ENCODE assay signal across 15 cellular contexts in genomic region chr12:1777798-1778197, GRCh38. TPM values are rescaled to one million over a fixed set of nuclear protein-coding genes. Genes with fewer than 3 reads are reported as not detected.
A peak's percentile ranks its signal among the peaks of the same experiment; 100 is the strongest.
DNase-seq lines count a peak whose midpoint lies in the region; ATAC-seq and TF ChIP-seq lines count a peak whose summit lies in the region.
"Had no signal": no experiment of that assay in that cellular context is flagged by ENCODE, and none has a peak within 500 bp of the region (broad histone marks: within the 10 kb centered on the region; RNA-seq: fewer than 3 reads in every experiment).

No MANE protein-coding gene starts in this region.

- intact Hi-C loops in IMR-90 (cut with micrococcal nuclease), result loop anchor here (5.0 kb wide), 1 partner anchor 45 kb away; no protein-coding TSS in a partner anchor

- H3K56ac ChIP-seq in IMR-90 (ENCODE audit: extremely low read depth, insufficient read depth, low read length), result no peak overlapping the region

- H2AK9ac ChIP-seq in IMR-90 (replicated peaks; ENCODE audit: low read depth, low read length, poor library complexity), result no peak overlapping the region

- H3K18ac ChIP-seq in IMR-90 (ENCODE audit: low read depth, low read length), result no peak overlapping the region

- BruUV-seq in IMR-90 (replicated peaks; lab: Mats Ljungman, UMichigan), result no TSS peak

- H4K91ac ChIP-seq in IMR-90 (ENCODE audit: insufficient read depth, low read depth, low read length), result no peak overlapping the region

- no peak overlapping the region for H2BK20ac ChIP-seq in IMR-90 (ENCODE audit: low read depth, low read length)

- no peaks in the 10 kb centered on the region for H3K36me3 ChIP-seq in IMR-90 (ENCODE audit: control insufficient read depth, insufficient read depth, low read length)
- H3K36me3 ChIP-seq: neural progenitor cell had no signal

- no peak overlapping the region for H4K5ac ChIP-seq in IMR-90 (ENCODE audit: low read depth, low read length)

- no peak overlapping the region for H3K14ac ChIP-seq in IMR-90 (replicated peaks; ENCODE audit: low read depth, low read length)

- 0 out of 2 replicates have a peak overlapping the region, but pooled peaks have one; percentile 7 for H3K4ac ChIP-seq in IMR-90 (ENCODE audit: low read depth, low read length)

- H2BK120ac ChIP-seq in IMR-90 (ENCODE audit: low read depth, low read length), result no peak overlapping the region

- TF ChIP-seq CTCF in IMR-90 (conservative IDR thresholded peaks at IDR 0.05; ENCODE audit: low read depth, low read length) (no peak), cardiac fibroblast (IDR thresholded peaks at IDR 0.05; ENCODE audit: low read depth, low read length) (no peak), GM20000 (IDR thresholded peaks at IDR 0.05; ENCODE audit: extremely low read depth, missing control alignments) (no peak)

- no CpG with 5 or more reads among the region's 5 CpGs for WGBS in IMR-90 (ENCODE audit: extremely low coverage in 2 of 2, insufficient read length in 1 of 2), 2 experiments

- H2BK15ac ChIP-seq in IMR-90 (ENCODE audit: low read depth, low read length), result no peak overlapping the region

- in situ Hi-C loops in IMR-90 (cut with MboI; ENCODE audit: low sequenced_read_pairs), result no loop called here

- H4K20me1 ChIP-seq in IMR-90 (ENCODE audit: insufficient read depth, low read length), result peaks cover 11% of the 10 kb centered on the region; the same call in 1 of the 2 replicates

- H3K27me3 ChIP-seq in IMR-90 (ENCODE audit: control insufficient read depth, insufficient read depth, low read length), result no peaks in the 10 kb centered on the region
- no peaks in the 10 kb centered on the region for H3K27me3 ChIP-seq in layer of hippocampus (ENCODE audit: control insufficient read depth, insufficient read depth, low read length)
- H3K27me3 ChIP-seq: BE2C, neural progenitor cell had no signal

- H3K4me2 ChIP-seq in IMR-90 (ENCODE audit: low read depth, low read length), result peak overlapping the region; percentile 67
- H3K4me2 ChIP-seq: neural progenitor cell had no signal

- H3K4me1 ChIP-seq in IMR-90 (ENCODE audit: control insufficient read depth, insufficient read depth, low read length), result peaks cover 22% of the 10 kb centered on the region

- H2BK5ac ChIP-seq in IMR-90 (ENCODE audit: low read depth, low read length, poor library complexity, severe bottlenecking), result peak overlapping the region; percentile 41

- peaks cover 15% of the 10 kb centered on the region for H3K9me1 ChIP-seq in IMR-90 (ENCODE audit: insufficient read depth, low read length)

- DNase-seq in AG08395 (ENCODE audit: low spot score), result peak; percentile 77
- peak; percentile 92 for DNase-seq in IMR-90
- DNase-seq in cardiac fibroblast (ENCODE audit: low read depth in 2 of 2), result peak; percentile 56 to 92
- no peak for DNase-seq in GM20000 (ENCODE audit: low spot score)
- DNase-seq in effector CD4-positive, alpha-beta T cell, result no peak
- no peak for DNase-seq in HuH-7 (ENCODE audit: low spot score)
- DNase-seq: activated CD8-positive, alpha-beta memory T cell treated with anti-CD3 and anti-CD28 coated beads, Interleukin-2, amount 10 ng/mL, durations not matched to agents 7 days and 5 days; BE2C; lower lobe of right lung; NCI-H748 treated with DMSO at 0.1 percent for 48 hours had no signal

- H3K79me1 ChIP-seq in IMR-90 (ENCODE audit: low read depth in 1 of 2, low read length in 2 of 2), result peaks cover 5 to 56% of the 10 kb centered on the region in 2 experiments; a peak in 3 of 4 replicates

- H3K4me3 ChIP-seq in IMR-90 (ENCODE audit: insufficient read depth, low read depth, low read length) (no peak overlapping the region), cardiac fibroblast (replicated peaks in 1 of 2; ENCODE audit: low read depth in 2 of 2, low read length in 2 of 2) (no peak overlapping the region)
- H3K4me3 ChIP-seq: lower lobe of right lung, neural progenitor cell had no signal

- CTCF ChIA-PET in IMR-90 (lab: Yijun Ruan, JAX), result interaction anchor here (0.6 to 1.1 kb wide), 2 partner anchors 14 to 125 kb away, joined by 3 to 5 read pairs; no protein-coding TSS in a partner anchor

- H4K8ac ChIP-seq in IMR-90 (ENCODE audit: low read depth in 2 of 2, low read length in 2 of 2), result 0 out of 4 replicates have a peak overlapping the region, but pooled peaks of 1 of the 2 experiments have one; percentile 45

- dilution Hi-C loops in IMR-90 (cut with HindIII; ENCODE audit: low sequenced_read_pairs, unreplicated experiment), result no loop called here

- no peak overlapping the region for H3K9ac ChIP-seq in IMR-90 (ENCODE audit: low read depth, low read length)
- H3K9ac ChIP-seq: neural progenitor cell had no signal

- H3K9me3 ChIP-seq in IMR-90 (ENCODE audit: control insufficient read depth, insufficient read depth, low read length), result no peaks in the 10 kb centered on the region
- H3K9me3 ChIP-seq: BE2C, lower lobe of right lung had no signal

- TF ChIP-seq POLR2A in IMR-90 (IDR thresholded peaks at IDR 0.05; ENCODE audit: low read depth, low read length), result no peak

- ATAC-seq in IMR-90 (ENCODE audit: low read depth) (peak; percentile 46), HG03378 (IDR thresholded peaks at IDR 0.05; ENCODE audit: unreplicated experiment) (no peak)
- ATAC-seq: activated CD8-positive, alpha-beta memory T cell treated with anti-CD3 and anti-CD28 coated beads, Interleukin-2, amount 10 ng/mL, durations not matched to agents 7 days and 5 days; lower lobe of right lung had no signal

- no peak overlapping the region for H2AFZ ChIP-seq in IMR-90 (replicated peaks; ENCODE audit: low read length, poor library complexity)
- H2AFZ ChIP-seq: neural progenitor cell had no signal

- TF ChIP-seq RAD21 in IMR-90 (IDR thresholded peaks at IDR 0.05; ENCODE audit: low read length), result no peak

- H2AK5ac ChIP-seq in IMR-90 (ENCODE audit: low read depth, low read length), result no peak overlapping the region

- 0 out of 2 replicates have a peak overlapping the region, but pooled peaks have one; percentile 1 for H3K27ac ChIP-seq in IMR-90 (ENCODE audit: insufficient read depth, low read length)
- peak overlapping the region; percentile 54 for H3K27ac ChIP-seq in layer of hippocampus (ENCODE audit: low read depth, low read length)
- H3K27ac ChIP-seq: lower lobe of right lung, neural progenitor cell had no signal

- H3K23ac ChIP-seq in IMR-90 (ENCODE audit: low read depth, low read length), result peak overlapping the region; percentile 2; the same call in 1 of the 2 replicates

- POLR2A ChIA-PET in IMR-90 (lab: Charles Lee; ENCODE audit: unreplicated experiment), result interaction anchor here (0.6 kb wide), 1 partner anchor 32 kb away, joined by 4 read pairs; no protein-coding TSS in a partner anchor

TF ChIP-seq in IMR-90, 13 proteins besides CTCF, POLR2A, EP300 and RAD21:
- no peak for TF ChIP-seq BHLHE40 (IDR thresholded peaks at IDR 0.05; ENCODE audit: low read depth, low read length)
- peak; percentile 54; the same call in 1 of the 2 replicates for TF ChIP-seq FOS (IDR thresholded peaks at IDR 0.05; ENCODE audit: low read depth, low read length)
- TF ChIP-seq MAFK (IDR thresholded peaks at IDR 0.05; ENCODE audit: low read depth, low read length), result no peak
- peak; percentile 84 for TF ChIP-seq CEBPB (IDR thresholded peaks at IDR 0.05; ENCODE audit: low read depth, low read length)

RNA-seq across cellular contexts. Expression of gene LRTM2, which starts 42.6 kb away (rescaled TPM):
- total RNA-seq in IMR-90 (2012; rRNA removed), result not detected in 2 replicates
- polyA plus RNA-seq in IMR-90 (2012; rRNA removed), result not detected in 2 replicates
- polyA plus RNA-seq in IMR-90 (2012; cell fraction: cytosol; rRNA removed), result not detected in 2 replicates
- polyA plus RNA-seq in IMR-90 (2012; cell fraction: nucleus; rRNA removed; ENCODE audit: low replicate concordance), result not detected in 2 replicates
- total RNA-seq: activated CD8-positive, alpha-beta memory T cell treated with anti-CD3 and anti-CD28 coated beads, Interleukin-2, amount 10 ng/mL, durations not matched to agents 7 days and 5 days; Daoy; lower lobe of right lung; ureter had no signal

Comparison
In these comparisons a context has a peak if more than half of its experiments do, and no peak if none do; other contexts are left out.
1. DNase-seq: peak in AG08395 (single experiment), IMR-90 (single experiment) and cardiac fibroblast (2 of 2); none in GM20000 (single experiment), effector CD4-positive, alpha-beta T cell (single experiment) and HuH-7 (single experiment).